1 cellular context compared by ENCODE assay signal in genomic region chr9:37454238-37454637, GRCh38.
TF ChIP-seq lines count a peak whose summit lies in the region.

No MANE protein-coding gene starts in this region.

TF ChIP-seq in GM12891, 5 proteins besides CTCF, POLR2A, EP300 and RAD21:
- no peak for TF ChIP-seq TAF1 (IDR thresholded peaks at IDR 0.05; ENCODE audit: low read depth, low read length)
- TF ChIP-seq SPI1 (IDR thresholded peaks at IDR 0.05; ENCODE audit: low read depth, low read length), result no peak
- TF ChIP-seq PAX5 (IDR thresholded peaks at IDR 0.05; ENCODE audit: insufficient read depth, low read length, severe bottlenecking), result no peak
- no peak for TF ChIP-seq POU2F2 (IDR thresholded peaks at IDR 0.05; ENCODE audit: low read depth, low read length)
- TF ChIP-seq POLR2AphosphoS5 (IDR thresholded peaks at IDR 0.05; ENCODE audit: low read depth, low read length), result no peak
TF ChIP-seq in GM12891: peak in this region for 0.
